Comparison of ENCODE assay signal across 16 cellular contexts in genomic region chr7:1045727-1046063, GRCh38. TPM values are rescaled to one million over a fixed set of nuclear protein-coding genes. Genes with fewer than 3 reads are reported as not detected.
A peak's percentile ranks its signal among the peaks of the same experiment; 100 is the strongest.
DNase-seq lines count a peak whose midpoint lies in the region; ATAC-seq and TF ChIP-seq lines count a peak whose summit lies in the region.
"Had no signal": no experiment of that assay in that cellular context is flagged by ENCODE, and none has a peak within 500 bp of the region (broad histone marks: within the 10 kb centered on the region; RNA-seq: fewer than 3 reads in every experiment).

No MANE protein-coding gene starts in this region.

- CTCF ChIA-PET in activated CD8-positive, alpha-beta T cell treated with anti-CD3 and anti-CD28 coated beads for 36 hours (lab: Charles Lee) = interaction anchor here (0.6 to 3.2 kb wide), 5 partner anchors 20 to 246 kb away, joined by 3 to 28 read pairs (median 4); no protein-coding TSS in a partner anchor
- CTCF ChIA-PET in activated CD8-positive, alpha-beta T cell treated with anti-CD3 and anti-CD28 coated beads, Interleukin-2, amount 10 ng/mL, durations not matched to agents 7 days and 5 days (lab: Charles Lee) = interaction anchor here (1.8 to 4.6 kb wide), 4 partner anchors 15 to 93 kb away, joined by 7 to 43 read pairs (median 18); a partner anchor contains a TSS

- H3K79me2 ChIP-seq in Loucy (ENCODE audit: insufficient read depth, low read length) = peaks cover 48% of the 10 kb centered on the region

- peaks cover 65% of the 10 kb centered on the region for H3K4me1 Mint-ChIP-seq in activated CD8-positive, alpha-beta T cell treated with anti-CD3 and anti-CD28 coated beads for 36 hours (ENCODE audit: low read depth)
- H3K4me1 Mint-ChIP-seq in activated CD8-positive, alpha-beta T cell treated with anti-CD3 and anti-CD28 coated beads, Interleukin-2, amount 10 ng/mL, durations not matched to agents 7 days and 5 days (ENCODE audit: low read depth) = peaks cover 77% of the 10 kb centered on the region
- H3K4me1 Mint-ChIP-seq in dendritic cell treated with granulocyte-macrophage colony-stimulating factor and Interleukin-4, amounts not matched to agents 40 ng/mL and 50 ng/mL, for 4 days (ENCODE audit: low read depth) = peaks cover 80% of the 10 kb centered on the region

- H3K9me2 ChIP-seq in Loucy (replicated peaks; ENCODE audit: low read depth, low read length) = no peaks in the 10 kb centered on the region

- H4K20me1 ChIP-seq in Loucy (ENCODE audit: insufficient read depth, low read length, poor library complexity, severe bottlenecking) = no peaks in the 10 kb centered on the region

- no peaks in the 10 kb centered on the region for H3K27me3 ChIP-seq in Loucy (ENCODE audit: insufficient read depth, low read length, poor library complexity, severe bottlenecking)
- H3K27me3 ChIP-seq in gastrocnemius medialis = no peaks in the 10 kb centered on the region
- H3K27me3 ChIP-seq: vagina had no signal

- ATAC-seq in activated CD8-positive, alpha-beta T cell treated with anti-CD3 and anti-CD28 coated beads for 36 hours = no peak
- ATAC-seq in activated CD8-positive, alpha-beta T cell treated with anti-CD3 and anti-CD28 coated beads, Interleukin-2, amount 10 ng/mL, durations not matched to agents 7 days and 5 days = no peak
- ATAC-seq in gastrocnemius medialis = no peak
- ATAC-seq in GM21526 (IDR thresholded peaks at IDR 0.05; ENCODE audit: low FRiP score, unreplicated experiment) = no peak
- ATAC-seq in HG03354 (IDR thresholded peaks at IDR 0.05; ENCODE audit: poor library complexity, severe bottlenecking, unreplicated experiment) = no peak
- ATAC-seq in GM19467 (IDR thresholded peaks at IDR 0.05; ENCODE audit: unreplicated experiment) = no peak
- ATAC-seq: GM12878 had no signal

- TF ChIP-seq CTCF in activated CD8-positive, alpha-beta T cell treated with anti-CD3 and anti-CD28 coated beads for 36 hours (IDR thresholded peaks at IDR 0.05) = no peak
- TF ChIP-seq CTCF in Loucy (conservative IDR thresholded peaks at IDR 0.05; ENCODE audit: low read length) = no peak
- no peak for TF ChIP-seq CTCF in gastrocnemius medialis (IDR thresholded peaks at IDR 0.05 in 4 of 5, conservative IDR thresholded peaks at IDR 0.05 in 1 of 5)

- no peak for DNase-seq in activated CD8-positive, alpha-beta T cell treated with anti-CD3 and anti-CD28 coated beads for 36 hours
- no peak for DNase-seq in activated CD8-positive, alpha-beta T cell treated with anti-CD3 and anti-CD28 coated beads, Interleukin-2, amount 10 ng/mL, durations not matched to agents 7 days and 5 days
- DNase-seq in gastrocnemius medialis = no peak
- DNase-seq: DMS79, GM23248, NCI-H1930, NCI-H748 treated with DMSO at 0.1 percent for 48 hours, nucleus accumbens, SIG-M5 had no signal

- peaks cover 88% of the 10 kb centered on the region for H3K4me1 ChIP-seq in Loucy (ENCODE audit: insufficient read depth, low read length, poor library complexity, severe bottlenecking)
- peaks cover 51 to 56% of the 10 kb centered on the region in 2 donors for H3K4me1 ChIP-seq in gastrocnemius medialis

- H2AFZ ChIP-seq in Loucy (ENCODE audit: low read length) = no peak overlapping the region

- peaks cover 8% of the 10 kb centered on the region; the same call in 1 of the 2 replicates for H3F3A ChIP-seq in Loucy (ENCODE audit: low read depth)

- peak overlapping the region in 3 of 4 donors; percentile 92 to 96 (median 96) for H3K27ac ChIP-seq in gastrocnemius medialis

- no peak overlapping the region for H3K27ac Mint-ChIP-seq in activated CD8-positive, alpha-beta T cell treated with anti-CD3 and anti-CD28 coated beads for 36 hours
- H3K27ac Mint-ChIP-seq in activated CD8-positive, alpha-beta T cell treated with anti-CD3 and anti-CD28 coated beads, Interleukin-2, amount 10 ng/mL, durations not matched to agents 7 days and 5 days = no peak overlapping the region
- no peak overlapping the region for H3K27ac Mint-ChIP-seq in dendritic cell treated with granulocyte-macrophage colony-stimulating factor and Interleukin-4, amounts not matched to agents 40 ng/mL and 50 ng/mL, for 4 days

- intact Hi-C loops in activated CD8-positive, alpha-beta T cell treated with anti-CD3 and anti-CD28 coated beads for 36 hours (cut with micrococcal nuclease) = loop anchor here (10.0 kb wide), 1 partner anchor 51 kb away; no protein-coding TSS in a partner anchor
- intact Hi-C loops in dendritic cell treated with granulocyte-macrophage colony-stimulating factor and Interleukin-4, amounts not matched to agents 40 ng/mL and 50 ng/mL, for 4 days (cut with micrococcal nuclease) = no loop called here
- intact Hi-C loops in gastrocnemius medialis (cut with DNase I; ENCODE audit: low total_unique reads) = loop anchor here (10.0 kb wide), 1 partner anchor 489 kb away; the partner anchor contains the start of gene MAFK

- H3K4me3 ChIP-seq in Loucy (ENCODE audit: low read length, poor library complexity, severe bottlenecking) (peak overlapping the region; percentile 84), gastrocnemius medialis (peak overlapping the region in 1 of 4 donors; percentile 95)

- no peak for TF ChIP-seq POLR2A in gastrocnemius medialis (IDR thresholded peaks at IDR 0.05)

- POLR2A ChIA-PET in activated CD8-positive, alpha-beta T cell treated with anti-CD3 and anti-CD28 coated beads for 36 hours (lab: Charles Lee) = interaction anchor here (0.5 to 1.8 kb wide), 4 partner anchors 8 to 115 kb away, joined by 3 to 6 read pairs (median 4); partner anchors contain the start of gene COX19
- POLR2A ChIA-PET in activated CD8-positive, alpha-beta T cell treated with anti-CD3 and anti-CD28 coated beads, Interleukin-2, amount 10 ng/mL, durations not matched to agents 7 days and 5 days (lab: Charles Lee) = no interaction called here

- peak overlapping the region; percentile 93 for H3K4me2 ChIP-seq in Loucy (ENCODE audit: low read depth, low read length, poor library complexity, severe bottlenecking)

- H3K36me3 Mint-ChIP-seq in activated CD8-positive, alpha-beta T cell treated with anti-CD3 and anti-CD28 coated beads for 36 hours (ENCODE audit: low read depth) = no peaks in the 10 kb centered on the region
- no peaks in the 10 kb centered on the region for H3K36me3 Mint-ChIP-seq in activated CD8-positive, alpha-beta T cell treated with anti-CD3 and anti-CD28 coated beads, Interleukin-2, amount 10 ng/mL, durations not matched to agents 7 days and 5 days (ENCODE audit: low read depth)
- peaks cover 32% of the 10 kb centered on the region for H3K36me3 Mint-ChIP-seq in dendritic cell treated with granulocyte-macrophage colony-stimulating factor and Interleukin-4, amounts not matched to agents 40 ng/mL and 50 ng/mL, for 4 days (ENCODE audit: low read depth)

- H3K27me3 Mint-ChIP-seq in activated CD8-positive, alpha-beta T cell treated with anti-CD3 and anti-CD28 coated beads for 36 hours = no peaks in the 10 kb centered on the region
- H3K27me3 Mint-ChIP-seq in activated CD8-positive, alpha-beta T cell treated with anti-CD3 and anti-CD28 coated beads, Interleukin-2, amount 10 ng/mL, durations not matched to agents 7 days and 5 days (ENCODE audit: low read depth) = no peaks in the 10 kb centered on the region
- peaks cover 41% of the 10 kb centered on the region for H3K27me3 Mint-ChIP-seq in dendritic cell treated with granulocyte-macrophage colony-stimulating factor and Interleukin-4, amounts not matched to agents 40 ng/mL and 50 ng/mL, for 4 days

- no peaks in the 10 kb centered on the region for H3K9me3 ChIP-seq in Loucy (ENCODE audit: insufficient read depth, low read depth, low read length)
- H3K9me3 ChIP-seq in gastrocnemius medialis = no peaks in the 10 kb centered on the region
- H3K9me3 ChIP-seq: vagina had no signal

- no peaks in the 10 kb centered on the region for H3K9me3 Mint-ChIP-seq in activated CD8-positive, alpha-beta T cell treated with anti-CD3 and anti-CD28 coated beads for 36 hours
- H3K9me3 Mint-ChIP-seq in activated CD8-positive, alpha-beta T cell treated with anti-CD3 and anti-CD28 coated beads, Interleukin-2, amount 10 ng/mL, durations not matched to agents 7 days and 5 days (ENCODE audit: insufficient read depth) = no peaks in the 10 kb centered on the region
- no peaks in the 10 kb centered on the region for H3K9me3 Mint-ChIP-seq in dendritic cell treated with granulocyte-macrophage colony-stimulating factor and Interleukin-4, amounts not matched to agents 40 ng/mL and 50 ng/mL, for 4 days

- peak overlapping the region; percentile 79 for H3K4me3 Mint-ChIP-seq in activated CD8-positive, alpha-beta T cell treated with anti-CD3 and anti-CD28 coated beads for 36 hours
- H3K4me3 Mint-ChIP-seq in activated CD8-positive, alpha-beta T cell treated with anti-CD3 and anti-CD28 coated beads, Interleukin-2, amount 10 ng/mL, durations not matched to agents 7 days and 5 days = no peak overlapping the region
- H3K4me3 Mint-ChIP-seq in dendritic cell treated with granulocyte-macrophage colony-stimulating factor and Interleukin-4, amounts not matched to agents 40 ng/mL and 50 ng/mL, for 4 days = peak overlapping the region; percentile 86

- peak overlapping the region; percentile 72 for H3K9ac ChIP-seq in Loucy (ENCODE audit: low read depth, low read length, poor library complexity, severe bottlenecking)

- in situ Hi-C loops in gastrocnemius medialis (cut with MboI; ENCODE audit: low sequenced_read_pairs in 4 of 4) = loop anchor here in 1 of 4 donors (10.0 kb wide), 1 partner anchor 51 kb away; no protein-coding TSS in a partner anchor

- H3K36me3 ChIP-seq in Loucy (ENCODE audit: insufficient read depth, low read length) = no peaks in the 10 kb centered on the region
- H3K36me3 ChIP-seq in gastrocnemius medialis = no peaks in the 10 kb centered on the region
- H3K36me3 ChIP-seq: vagina had no signal

RNA-seq across cellular contexts. Expression of gene GPR146, which starts 1.3 kb away (rescaled TPM):
- total RNA-seq in activated CD8-positive, alpha-beta T cell treated with anti-CD3 and anti-CD28 coated beads for 36 hours = 1 to 10 TPM; 5.6 to 8.5 TPM
- total RNA-seq in activated CD8-positive, alpha-beta T cell treated with anti-CD3 and anti-CD28 coated beads, Interleukin-2, amount 10 ng/mL, durations not matched to agents 7 days and 5 days = 1 to 10 TPM; 2.7 to 3.1 TPM
- total RNA-seq in gastrocnemius medialis = 10 to 100 TPM; 23.3 to 43.8 (median 29.5) TPM

RNA-seq across cellular contexts. Expression of gene GPER1, which starts 42.2 kb away (rescaled TPM):
- under 1 TPM; 0.16 to 0.18 TPM for total RNA-seq in activated CD8-positive, alpha-beta T cell treated with anti-CD3 and anti-CD28 coated beads for 36 hours
- under 1 TPM in 1 of 2 experiments, not detected in 1; 0.13 TPM for total RNA-seq in activated CD8-positive, alpha-beta T cell treated with anti-CD3 and anti-CD28 coated beads, Interleukin-2, amount 10 ng/mL, durations not matched to agents 7 days and 5 days
- 1 to 10 TPM in 3 of 4 donors, under 1 TPM in 1; 0.92 to 3.2 (median 2.1) TPM for total RNA-seq in gastrocnemius medialis
